ENCODE assay signal across 34 cellular contexts in the genomic region with DNA sequence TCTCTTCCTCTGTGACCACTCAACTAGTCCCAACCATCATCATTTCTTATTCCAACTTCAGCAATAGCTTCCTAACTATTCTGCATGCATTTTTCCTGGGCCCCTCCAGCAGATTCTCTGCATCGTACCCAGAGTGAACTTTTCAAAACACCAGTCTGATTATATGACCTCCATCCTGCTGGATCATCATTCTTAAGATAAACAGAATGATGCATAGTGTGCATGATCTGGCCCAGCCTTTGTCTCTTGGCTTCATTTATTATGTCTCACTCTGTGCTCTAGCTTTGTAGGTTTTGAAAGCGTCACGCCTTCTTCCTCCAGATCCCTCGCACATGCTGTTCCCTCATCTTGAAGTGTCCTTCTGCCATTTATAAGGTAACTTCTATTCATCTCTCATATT. TPM values are rescaled to one million over a fixed set of nuclear protein-coding genes. Genes with fewer than 3 reads are reported as not detected.
"Had no signal": no experiment of that assay in that cellular context is flagged by ENCODE, and none has a peak within 500 bp of the region (broad histone marks: within the 10 kb centered on the region; RNA-seq: fewer than 3 reads in every experiment).

No MANE protein-coding gene starts in this region.

- H3K4me1 ChIP-seq: body of pancreas had no signal

- H3K4me3 ChIP-seq: body of pancreas, cardiac muscle cell had no signal

- H3K27me3 ChIP-seq: body of pancreas, cardiac muscle cell had no signal

- ATAC-seq: activated CD4-positive, alpha-beta T cell treated with anti-CD3 and anti-CD28 coated beads for 36 hours; activated CD4-positive, CD25-positive, alpha-beta regulatory T cell treated with anti-CD3 and anti-CD28 coated beads, Interleukin-2, amount 50 U/mL, for 24 hours; activated CD8-positive, alpha-beta memory T cell treated with anti-CD3 and anti-CD28 coated beads, Interleukin-2, amount 10 ng/mL, durations not matched to agents 7 days and 5 days; activated CD8-positive, alpha-beta T cell treated with anti-CD3 and anti-CD28 coated beads, Interleukin-2, amount 10 ng/mL, durations not matched to agents 7 days and 5 days; activated naive CD8-positive, alpha-beta T cell treated with anti-CD3 and anti-CD28 coated beads, Interleukin-2, amount 50 U/mL, for 24 hours; body of pancreas; WTC11 had no signal

- H3K36me3 ChIP-seq: cardiac muscle cell, WERI-Rb-1 had no signal

- H3K27ac ChIP-seq: body of pancreas, cardiac muscle cell, WERI-Rb-1 had no signal

- FAIRE-seq: astrocyte, bronchial epithelial cell, TTC549 had no signal

- DNase-seq: activated CD4-positive, alpha-beta memory T cell treated with anti-CD3 and anti-CD28 coated beads, Interleukin-2, amount 10 ng/mL, durations not matched to agents 7 days and 5 days; activated CD4-positive, alpha-beta T cell treated with anti-CD3 and anti-CD28 coated beads for 1 hour; activated CD4-positive, alpha-beta T cell treated with anti-CD3 and anti-CD28 coated beads for 36 hours; activated CD4-positive, alpha-beta T cell treated with anti-CD3 and anti-CD28 coated beads for 48 hours; activated CD4-positive, alpha-beta T cell treated with anti-CD3 and anti-CD28 coated beads, Interleukin-2, amount 10 ng/mL, durations not matched to agents 7 days and 5 days; activated CD4-positive, alpha-beta T cell treated with anti-CD3 and anti-CD28 coated beads, Interleukin-2, amount 50 U/mL, for 48 hours; activated CD4-positive, CD25-positive, alpha-beta regulatory T cell; activated CD8-positive, alpha-beta memory T cell treated with anti-CD3 and anti-CD28 coated beads for 24 hours; activated CD8-positive, alpha-beta memory T cell treated with anti-CD3 and anti-CD28 coated beads, Interleukin-2, amount 10 ng/mL, durations not matched to agents 7 days and 5 days; activated CD8-positive, alpha-beta memory T cell treated with anti-CD3 and anti-CD28 coated beads, Interleukin-2, amount 50 U/mL, for 48 hours; activated CD8-positive, alpha-beta T cell treated with anti-CD3 and anti-CD28 coated beads, Interleukin-2, amount 10 ng/mL, durations not matched to agents 7 days and 5 days; activated effector memory CD4-positive, alpha-beta T cell treated with Interleukin-2 at 50 U/mL for 16 hours; activated gamma-delta T cell; activated naive CD4-positive, alpha-beta T cell treated with anti-CD3 and anti-CD28 coated beads, Interleukin-2, amount 10 ng/mL, durations not matched to agents 7 days and 5 days; activated naive CD4-positive, alpha-beta T cell treated with Interleukin-2 at 50 U/mL for 16 hours; activated naive CD8-positive, alpha-beta T cell treated with anti-CD3 and anti-CD28 coated beads, Interleukin-2, amount 10 ng/mL, durations not matched to agents 7 days and 5 days; activated naive CD8-positive, alpha-beta T cell treated with anti-CD3 and anti-CD28 coated beads, Interleukin-2, amount 50 U/mL, for 24 hours; activated T-cell treated with anti-CD3 and anti-CD28 coated beads, Interleukin-2, amount 50 U/mL, for 24 hours; activated T-cell treated with anti-CD3 and anti-CD28 coated beads, Interleukin-2, amount 50 U/mL, for 48 hours; amniotic stem cell; aorta; body of pancreas; caudate nucleus; cerebellar nuclear complex; T-helper 2 cell; T-helper 9 cell; WERI-Rb-1 had no signal

RNA-seq across cellular contexts. Expression of a gene that starts 46.3 kb away (rescaled TPM):
- total RNA-seq: activated CD4-positive, alpha-beta memory T cell treated with anti-CD3 and anti-CD28 coated beads, Interleukin-2, amount 10 ng/mL, durations not matched to agents 7 days and 5 days; activated CD4-positive, alpha-beta T cell treated with anti-CD3 and anti-CD28 coated beads for 36 hours; activated CD4-positive, alpha-beta T cell treated with anti-CD3 and anti-CD28 coated beads, Interleukin-2, amount 10 ng/mL, durations not matched to agents 7 days and 5 days; activated CD8-positive, alpha-beta memory T cell treated with anti-CD3 and anti-CD28 coated beads, Interleukin-2, amount 10 ng/mL, durations not matched to agents 7 days and 5 days; activated CD8-positive, alpha-beta T cell treated with anti-CD3 and anti-CD28 coated beads, Interleukin-2, amount 10 ng/mL, durations not matched to agents 7 days and 5 days; activated naive CD8-positive, alpha-beta T cell treated with anti-CD3 and anti-CD28 coated beads, Interleukin-2, amount 10 ng/mL, durations not matched to agents 7 days and 5 days; activated T-helper 2 cell treated with anti-CD3 and anti-CD28 coated beads, Interferon-gamma antibody, Interleukin-2, Interleukin-4, amounts not matched to agents 10 μg/mL and 5 μg/mL and 100 μg/mL, durations not matched to agents 14 hours and 24 hours and 36 hours had no signal
